Comparison of ENCODE assay signal across 1 cellular context in genomic region chr19:1163283-1163933, GRCh38.
TF ChIP-seq lines count a peak whose summit lies in the region.

No MANE protein-coding gene starts in this region.

TF ChIP-seq in WTC11, 78 proteins besides CTCF, POLR2A, EP300 and RAD21 (continued from another document):
- TF ChIP-seq, protein P1, sequence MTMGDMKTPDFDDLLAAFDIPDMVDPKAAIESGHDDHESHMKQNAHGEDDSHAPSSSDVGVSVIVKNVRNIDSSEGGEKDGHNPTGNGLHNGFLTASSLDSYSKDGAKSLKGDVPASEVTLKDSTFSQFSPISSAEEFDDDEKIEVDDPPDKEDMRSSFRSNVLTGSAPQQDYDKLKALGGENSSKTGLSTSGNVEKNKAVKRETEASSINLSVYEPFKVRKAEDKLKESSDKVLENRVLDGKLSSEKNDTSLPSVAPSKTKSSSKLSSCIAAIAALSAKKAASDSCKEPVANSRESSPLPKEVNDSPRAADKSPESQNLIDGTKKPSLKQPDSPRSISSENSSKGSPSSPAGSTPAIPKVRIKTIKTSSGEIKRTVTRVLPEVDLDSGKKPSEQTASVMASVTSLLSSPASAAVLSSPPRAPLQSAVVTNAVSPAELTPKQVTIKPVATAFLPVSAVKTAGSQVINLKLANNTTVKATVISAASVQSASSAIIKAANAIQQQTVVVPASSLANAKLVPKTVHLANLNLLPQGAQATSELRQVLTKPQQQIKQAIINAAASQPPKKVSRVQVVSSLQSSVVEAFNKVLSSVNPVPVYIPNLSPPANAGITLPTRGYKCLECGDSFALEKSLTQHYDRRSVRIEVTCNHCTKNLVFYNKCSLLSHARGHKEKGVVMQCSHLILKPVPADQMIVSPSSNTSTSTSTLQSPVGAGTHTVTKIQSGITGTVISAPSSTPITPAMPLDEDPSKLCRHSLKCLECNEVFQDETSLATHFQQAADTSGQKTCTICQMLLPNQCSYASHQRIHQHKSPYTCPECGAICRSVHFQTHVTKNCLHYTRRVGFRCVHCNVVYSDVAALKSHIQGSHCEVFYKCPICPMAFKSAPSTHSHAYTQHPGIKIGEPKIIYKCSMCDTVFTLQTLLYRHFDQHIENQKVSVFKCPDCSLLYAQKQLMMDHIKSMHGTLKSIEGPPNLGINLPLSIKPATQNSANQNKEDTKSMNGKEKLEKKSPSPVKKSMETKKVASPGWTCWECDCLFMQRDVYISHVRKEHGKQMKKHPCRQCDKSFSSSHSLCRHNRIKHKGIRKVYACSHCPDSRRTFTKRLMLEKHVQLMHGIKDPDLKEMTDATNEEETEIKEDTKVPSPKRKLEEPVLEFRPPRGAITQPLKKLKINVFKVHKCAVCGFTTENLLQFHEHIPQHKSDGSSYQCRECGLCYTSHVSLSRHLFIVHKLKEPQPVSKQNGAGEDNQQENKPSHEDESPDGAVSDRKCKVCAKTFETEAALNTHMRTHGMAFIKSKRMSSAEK (CRISPR knock-in tag; IDR thresholded peaks at IDR 0.05; ENCODE audit: borderline replicate concordance): no peak
- TF ChIP-seq ATF3 (CRISPR knock-in tag; conservative IDR thresholded peaks at IDR 0.05) (no peak), KAT7 (CRISPR knock-in tag; IDR thresholded peaks at IDR 0.05; ENCODE audit: borderline replicate concordance) (no peak), GRHL2 (CRISPR knock-in tag; IDR thresholded peaks at IDR 0.05; ENCODE audit: insufficient replicate concordance, severe bottlenecking) (no peak), TCF7 (CRISPR knock-in tag; IDR thresholded peaks at IDR 0.05; ENCODE audit: low read depth) (no peak)
- TF ChIP-seq, protein P2, sequence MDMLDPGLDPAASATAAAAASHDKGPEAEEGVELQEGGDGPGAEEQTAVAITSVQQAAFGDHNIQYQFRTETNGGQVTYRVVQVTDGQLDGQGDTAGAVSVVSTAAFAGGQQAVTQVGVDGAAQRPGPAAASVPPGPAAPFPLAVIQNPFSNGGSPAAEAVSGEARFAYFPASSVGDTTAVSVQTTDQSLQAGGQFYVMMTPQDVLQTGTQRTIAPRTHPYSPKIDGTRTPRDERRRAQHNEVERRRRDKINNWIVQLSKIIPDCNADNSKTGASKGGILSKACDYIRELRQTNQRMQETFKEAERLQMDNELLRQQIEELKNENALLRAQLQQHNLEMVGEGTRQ (CRISPR knock-in tag; IDR thresholded peaks at IDR 0.05): no peak
